In genomic region chr14:89366580-89367448, GRCh38 we compare ENCODE assay signal across 9 cellular contexts. TPM values are rescaled to one million over a fixed set of nuclear protein-coding genes. Genes with fewer than 3 reads are reported as not detected.
DNase-seq lines count a peak whose midpoint lies in the region; ATAC-seq and TF ChIP-seq lines count a peak whose summit lies in the region.
"Had no signal": no experiment of that assay in that cellular context is flagged by ENCODE, and none has a peak within 500 bp of the region (broad histone marks: within the 10 kb centered on the region; RNA-seq: fewer than 3 reads in every experiment).

No MANE protein-coding gene starts in this region.

- H3K4me1 Mint-ChIP-seq in activated T-cell treated with anti-CD3 and anti-CD28 coated beads, Interleukin-2, amount 50 U/mL, for 24 hours (ENCODE audit: low read depth), result peaks cover 77% of the 10 kb centered on the region

- H3K9me3 Mint-ChIP-seq in activated T-cell treated with anti-CD3 and anti-CD28 coated beads, Interleukin-2, amount 50 U/mL, for 24 hours, result peaks cover 11% of the 10 kb centered on the region

- H3K36me3 ChIP-seq in thoracic aorta, result no peaks in the 10 kb centered on the region

- no peaks in the 10 kb centered on the region for H3K27me3 Mint-ChIP-seq in activated T-cell treated with anti-CD3 and anti-CD28 coated beads, Interleukin-2, amount 50 U/mL, for 24 hours

- peak overlapping the region; percentile 79 for H3K27ac Mint-ChIP-seq in activated T-cell treated with anti-CD3 and anti-CD28 coated beads, Interleukin-2, amount 50 U/mL, for 24 hours

- peak overlapping the region; percentile 40 for H3K27ac ChIP-seq in cingulate gyrus (ENCODE audit: low read depth, low read length)
- H3K27ac ChIP-seq in thoracic aorta, result peak overlapping the region; percentile 11 to 40

- no peak overlapping the region for H3K4me3 Mint-ChIP-seq in activated T-cell treated with anti-CD3 and anti-CD28 coated beads, Interleukin-2, amount 50 U/mL, for 24 hours

- no peaks in the 10 kb centered on the region for H3K9me3 ChIP-seq in thoracic aorta

- no peak for DNase-seq in activated T-cell treated with anti-CD3 and anti-CD28 coated beads, Interleukin-2, amount 50 U/mL, for 24 hours
- no peak for DNase-seq in activated T-cell treated with anti-CD3 and anti-CD28 coated beads for 4 hours
- peak; percentile 51 for DNase-seq in medulla oblongata (ENCODE audit: extremely low spot score)
- DNase-seq in thoracic aorta (ENCODE audit: low spot score), result no peak
- no peak for DNase-seq in posterior cingulate gyrus
- no peak for DNase-seq in effector CD4-positive, alpha-beta T cell
- DNase-seq in 8988T, result no peak
- DNase-seq: MM.1S had no signal

- peaks cover 40 to 78% of the 10 kb centered on the region in 2 donors for H3K4me1 ChIP-seq in thoracic aorta (ENCODE audit: control insufficient read depth in 1 of 2, low read depth in 2 of 2)

- peak overlapping the region; percentile 59 for H3K4me3 ChIP-seq in thoracic aorta

- peaks cover 39% of the 10 kb centered on the region for H3K36me3 Mint-ChIP-seq in activated T-cell treated with anti-CD3 and anti-CD28 coated beads, Interleukin-2, amount 50 U/mL, for 24 hours (ENCODE audit: low read depth)

- ATAC-seq in thoracic aorta (ENCODE audit: insufficient number of reproducible peaks, low FRiP score, low read depth), result peak; percentile 42

- H3K27me3 ChIP-seq in thoracic aorta (replicated peaks; ENCODE audit: insufficient read depth), result no peaks in the 10 kb centered on the region

- intact Hi-C loops in posterior cingulate gyrus (cut with DNase I), result no loop called here

- no peak for TF ChIP-seq CTCF in thoracic aorta (IDR thresholded peaks at IDR 0.05)

RNA-seq across cellular contexts. Expression of gene FOXN3, which starts 50.2 kb away (rescaled TPM):
- total RNA-seq in thoracic aorta, result 100 to 1,000 TPM; 141 to 150 TPM
